ENCODE assay signal across 17 cellular contexts in the genomic region with DNA sequence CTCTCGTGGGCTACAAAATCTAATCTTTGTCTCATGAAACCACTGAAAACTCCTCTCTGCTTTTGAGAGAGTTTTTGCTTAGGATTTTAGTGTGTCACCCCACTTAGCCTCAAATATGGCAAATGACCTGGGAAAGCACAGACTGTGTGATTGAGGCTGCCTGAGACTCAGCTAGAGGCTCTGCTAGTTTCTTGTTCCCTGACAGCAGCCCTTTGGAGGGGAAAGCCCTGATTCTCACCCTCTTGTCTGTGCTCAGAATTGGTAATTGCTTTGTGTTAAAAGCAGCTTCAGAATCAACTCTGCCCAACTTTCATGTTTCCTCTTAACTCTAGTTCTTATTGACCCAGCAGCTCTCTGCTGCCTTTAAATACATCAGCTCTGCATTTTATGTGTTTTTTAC.
"Had no signal": no experiment of that assay in that cellular context is flagged by ENCODE, and none has a peak within 500 bp of the region (broad histone marks: within the 10 kb centered on the region; RNA-seq: fewer than 3 reads in every experiment).

No MANE protein-coding gene starts in this region.

- H3K4me1 ChIP-seq: esophagus muscularis mucosa, gastrocnemius medialis, parathyroid adenoma, prostate gland, right lobe of liver, testis, tibial nerve, upper lobe of right lung, vagina had no signal

- DNase-seq: effector memory CD4-positive, alpha-beta T cell; gastrocnemius medialis; left colon; mesendoderm; naive B cell; right lobe of liver; stimulated activated CD4-positive, alpha-beta T cell treated with anti-CD3 and anti-CD28 coated beads, Interleukin-4, amount 100 ng/mL, for 24 hours; stimulated activated naive CD8-positive, alpha-beta T cell treated with anti-CD3 and anti-CD28 coated beads, Interleukin-15, amount 100 ng/mL, for 72 hours; testis; upper lobe of right lung had no signal

- H3K9ac ChIP-seq: parathyroid adenoma had no signal

- ATAC-seq: gastrocnemius medialis; left colon; right lobe of liver; stimulated activated memory B cell treated with anti-CD40 and anti-IgM and Interleukin-4, amounts not matched to agents 10 μg/mL and 1 μg/mL and 100 μg/mL, for 72 hours; stimulated activated naive CD8-positive, alpha-beta T cell treated with anti-CD3 and anti-CD28 coated beads, Interleukin-15, amount 100 ng/mL, for 72 hours; upper lobe of right lung had no signal

- H3K36me3 ChIP-seq: esophagus muscularis mucosa, gastrocnemius medialis, prostate gland, right lobe of liver, tibial nerve, upper lobe of right lung, vagina had no signal

- H3K4me3 ChIP-seq: esophagus muscularis mucosa, gastrocnemius medialis, prostate gland, right lobe of liver, testis, tibial nerve, upper lobe of right lung, vagina had no signal

- H3K27ac ChIP-seq: epithelial cell of prostate, esophagus muscularis mucosa, gastrocnemius medialis, parathyroid adenoma, prostate gland, right lobe of liver, testis, tibial nerve, upper lobe of right lung, vagina had no signal

- H3K27me3 ChIP-seq: esophagus muscularis mucosa, gastrocnemius medialis, right lobe of liver, testis, tibial nerve, upper lobe of right lung, vagina had no signal

- H3K9me3 ChIP-seq: esophagus muscularis mucosa, gastrocnemius medialis, prostate gland, right lobe of liver, testis, tibial nerve, upper lobe of right lung, vagina had no signal
